Comparison of ENCODE assay signal across 10 cellular contexts in genomic region chr1:221778125-221778524, GRCh38. TPM values are rescaled to one million over a fixed set of nuclear protein-coding genes. Genes with fewer than 3 reads are reported as not detected.
DNase-seq lines count a peak whose midpoint lies in the region; ATAC-seq and TF ChIP-seq lines count a peak whose summit lies in the region.
"Had no signal": no experiment of that assay in that cellular context is flagged by ENCODE, and none has a peak within 500 bp of the region (broad histone marks: within the 10 kb centered on the region; RNA-seq: fewer than 3 reads in every experiment).

No MANE protein-coding gene starts in this region.

- H3K36me3 Mint-ChIP-seq in activated CD8-positive, alpha-beta memory T cell treated with anti-CD3 and anti-CD28 coated beads, Interleukin-2, amount 10 ng/mL, durations not matched to agents 7 days and 5 days, result peaks cover 3% of the 10 kb centered on the region
- no peaks in the 10 kb centered on the region for H3K36me3 Mint-ChIP-seq in natural killer cell treated with Interleukin-12 subunit alpha and Interleukin-12 subunit beta and Interleukin-15 and Interleukin-18, amount 100 ng/mL, for 72 hours

- TF ChIP-seq CTCF in omental fat pad (IDR thresholded peaks at IDR 0.05), result no peak

- DNase-seq in activated CD8-positive, alpha-beta memory T cell treated with anti-CD3 and anti-CD28 coated beads, Interleukin-2, amount 10 ng/mL, durations not matched to agents 7 days and 5 days, result peak; percentile 68
- no peak for DNase-seq in activated CD8-positive, alpha-beta memory T cell treated with anti-CD3 and anti-CD28 coated beads, Interleukin-2, amount 50 U/mL, for 4 hours
- DNase-seq in natural killer cell treated with Interleukin-12 subunit alpha and Interleukin-12 subunit beta and Interleukin-15 and Interleukin-18, amount 100 ng/mL, for 72 hours (ENCODE audit: low spot score), result peak; percentile 68
- DNase-seq in omental fat pad (ENCODE audit: low spot score), result no peak
- DNase-seq in NCI-H748 treated with DMSO at 0.1 percent for 48 hours (lab: John Stamatoyannopoulos, UW), result no peak
- DNase-seq in cardiac septum (ENCODE audit: low spot score), result no peak
- DNase-seq: pancreas had no signal

- intact Hi-C loops in cardiac septum (cut with DNase I), result no loop called here

- peak overlapping the region; percentile 89 for H3K27ac Mint-ChIP-seq in activated CD8-positive, alpha-beta memory T cell treated with anti-CD3 and anti-CD28 coated beads, Interleukin-2, amount 10 ng/mL, durations not matched to agents 7 days and 5 days
- H3K27ac Mint-ChIP-seq in natural killer cell treated with Interleukin-12 subunit alpha and Interleukin-12 subunit beta and Interleukin-15 and Interleukin-18, amount 100 ng/mL, for 72 hours, result peak overlapping the region; percentile 75 to 99

- peak; percentile 52 for ATAC-seq in activated CD8-positive, alpha-beta memory T cell treated with anti-CD3 and anti-CD28 coated beads, Interleukin-2, amount 10 ng/mL, durations not matched to agents 7 days and 5 days
- ATAC-seq in HG02623 (IDR thresholded peaks at IDR 0.05; ENCODE audit: unreplicated experiment) (peak; percentile 19), HG03565 (IDR thresholded peaks at IDR 0.05; ENCODE audit: unreplicated experiment) (peak; percentile 12), omental fat pad (ENCODE audit: low FRiP score) (no peak)
- ATAC-seq in natural killer cell treated with Interleukin-12 subunit alpha and Interleukin-12 subunit beta and Interleukin-15 and Interleukin-18, amount 100 ng/mL, for 72 hours, result peak; percentile 47 to 62
- ATAC-seq: A549 had no signal

- no peaks in the 10 kb centered on the region for H3K27me3 Mint-ChIP-seq in activated CD8-positive, alpha-beta memory T cell treated with anti-CD3 and anti-CD28 coated beads, Interleukin-2, amount 10 ng/mL, durations not matched to agents 7 days and 5 days
- H3K27me3 Mint-ChIP-seq in natural killer cell treated with Interleukin-12 subunit alpha and Interleukin-12 subunit beta and Interleukin-15 and Interleukin-18, amount 100 ng/mL, for 72 hours, result no peaks in the 10 kb centered on the region

- CTCF ChIA-PET in activated CD8-positive, alpha-beta memory T cell treated with anti-CD3 and anti-CD28 coated beads, Interleukin-2, amount 10 ng/mL, durations not matched to agents 7 days and 5 days (lab: Charles Lee), result interaction anchor here (0.8 to 2.4 kb wide), 6 partner anchors 17 to 66 kb away, joined by 3 to 6 read pairs (median 4); no protein-coding TSS in a partner anchor

- H3K4me1 Mint-ChIP-seq in activated CD8-positive, alpha-beta memory T cell treated with anti-CD3 and anti-CD28 coated beads, Interleukin-2, amount 10 ng/mL, durations not matched to agents 7 days and 5 days, result peaks cover 81% of the 10 kb centered on the region
- peaks cover 84 to 88% of the 10 kb centered on the region in 2 donors for H3K4me1 Mint-ChIP-seq in natural killer cell treated with Interleukin-12 subunit alpha and Interleukin-12 subunit beta and Interleukin-15 and Interleukin-18, amount 100 ng/mL, for 72 hours (ENCODE audit: low read depth in 2 of 2)

- H3K4me3 Mint-ChIP-seq in activated CD8-positive, alpha-beta memory T cell treated with anti-CD3 and anti-CD28 coated beads, Interleukin-2, amount 10 ng/mL, durations not matched to agents 7 days and 5 days, result peak overlapping the region; percentile 51
- H3K4me3 Mint-ChIP-seq in natural killer cell treated with Interleukin-12 subunit alpha and Interleukin-12 subunit beta and Interleukin-15 and Interleukin-18, amount 100 ng/mL, for 72 hours, result peak overlapping the region; percentile 64

- H3K9me3 Mint-ChIP-seq in activated CD8-positive, alpha-beta memory T cell treated with anti-CD3 and anti-CD28 coated beads, Interleukin-2, amount 10 ng/mL, durations not matched to agents 7 days and 5 days (ENCODE audit: low read depth), result no peaks in the 10 kb centered on the region
- H3K9me3 Mint-ChIP-seq in natural killer cell treated with Interleukin-12 subunit alpha and Interleukin-12 subunit beta and Interleukin-15 and Interleukin-18, amount 100 ng/mL, for 72 hours, result no peaks in the 10 kb centered on the region

RNA-seq across cellular contexts. Expression of gene DUSP10, which starts 36.2 kb away (rescaled TPM):
- total RNA-seq in activated CD8-positive, alpha-beta memory T cell treated with anti-CD3 and anti-CD28 coated beads, Interleukin-2, amount 10 ng/mL, durations not matched to agents 7 days and 5 days, result 10 to 100 TPM; 14.3 to 46.3 TPM
- total RNA-seq in natural killer cell treated with Interleukin-12 subunit alpha and Interleukin-12 subunit beta and Interleukin-15 and Interleukin-18, amount 100 ng/mL, for 72 hours, result 10 to 100 TPM; 43.3 to 85.2 TPM
- total RNA-seq in omental fat pad (10 to 100 TPM in 2 of 4 donors, 1 to 10 TPM in 2; 3.1 to 13.0 (median 10.2) TPM), cardiac septum (2.8 TPM)

Comparison
In these comparisons a context has a peak if more than half of its experiments do, and no peak if none do; other contexts are left out.
1. DNase-seq: peak in activated CD8-positive, alpha-beta memory T cell treated with anti-CD3 and anti-CD28 coated beads, Interleukin-2, amount 10 ng/mL, durations not matched to agents 7 days and 5 days (single experiment) and natural killer cell treated with Interleukin-12 subunit alpha and Interleukin-12 subunit beta and Interleukin-15 and Interleukin-18, amount 100 ng/mL, for 72 hours (single experiment); none in activated CD8-positive, alpha-beta memory T cell treated with anti-CD3 and anti-CD28 coated beads, Interleukin-2, amount 50 U/mL, for 4 hours (single experiment), omental fat pad (single experiment), NCI-H748 treated with DMSO at 0.1 percent for 48 hours (single experiment) and cardiac septum (single experiment).